Comparison of ENCODE assay signal across 29 cellular contexts in genomic region chr4:107891299-107891698, GRCh38.
"Had no signal": no experiment of that assay in that cellular context is flagged by ENCODE, and none has a peak within 500 bp of the region (broad histone marks: within the 10 kb centered on the region; RNA-seq: fewer than 3 reads in every experiment).

No MANE protein-coding gene starts in this region.

- H2AFZ ChIP-seq: hepatocyte had no signal

- FAIRE-seq: keratinocyte had no signal

- H3K36me3 Mint-ChIP-seq: immature natural killer cell had no signal

- H3K79me2 ChIP-seq: hepatocyte had no signal

- H3K27ac ChIP-seq: dorsolateral prefrontal cortex, epithelial cell of prostate, foreskin keratinocyte, gastroesophageal sphincter, heart left ventricle, hepatocyte, lower lobe of right lung, prostate gland, right atrium auricular region, suprapubic skin, transverse colon, upper lobe of right lung, uterus had no signal

- H3K4me3 Mint-ChIP-seq: immature natural killer cell; naive thymus-derived CD8-positive, alpha-beta T cell; nephron progenitor cell; stimulated activated naive CD8-positive, alpha-beta T cell treated with anti-CD3 and anti-CD28 coated beads, Interleukin-15, amount 100 ng/mL, for 72 hours had no signal

- H3K4me2 ChIP-seq: hepatocyte, smooth muscle cell had no signal

- H3K4me1 Mint-ChIP-seq: immature natural killer cell; stimulated activated naive CD8-positive, alpha-beta T cell treated with anti-CD3 and anti-CD28 coated beads, Interleukin-15, amount 100 ng/mL, for 72 hours had no signal

- H3K27me3 ChIP-seq: dorsolateral prefrontal cortex, foreskin keratinocyte, gastroesophageal sphincter, heart left ventricle, hepatocyte, right atrium auricular region, suprapubic skin, transverse colon, upper lobe of right lung, uterus had no signal

- H3K9me3 ChIP-seq: gastroesophageal sphincter, prostate gland, suprapubic skin, upper lobe of right lung, uterus had no signal

- H3K9me3 Mint-ChIP-seq: stimulated activated naive CD8-positive, alpha-beta T cell treated with anti-CD3 and anti-CD28 coated beads, Interleukin-15, amount 100 ng/mL, for 72 hours had no signal

- H3K4me3 ChIP-seq: dorsolateral prefrontal cortex, gastroesophageal sphincter, heart left ventricle, hepatocyte, lower lobe of right lung, prostate gland, right atrium auricular region, smooth muscle cell, suprapubic skin, transverse colon, upper lobe of right lung, uterus had no signal

- H3K36me3 ChIP-seq: gastroesophageal sphincter, lower lobe of right lung, prostate gland, right atrium auricular region, suprapubic skin, transverse colon, upper lobe of right lung, uterus had no signal

- H3K27ac Mint-ChIP-seq: immature natural killer cell; naive thymus-derived CD8-positive, alpha-beta T cell; nephron progenitor cell; stimulated activated naive CD8-positive, alpha-beta T cell treated with anti-CD3 and anti-CD28 coated beads, Interleukin-15, amount 100 ng/mL, for 72 hours had no signal

- ATAC-seq: esophagus mucosa; foreskin keratinocyte; gastroesophageal sphincter; heart left ventricle; left ventricle myocardium superior; lower lobe of right lung; naive thymus-derived CD8-positive, alpha-beta T cell; sciatic nerve; stimulated activated naive CD8-positive, alpha-beta T cell treated with anti-CD3 and anti-CD28 coated beads, Interleukin-15, amount 100 ng/mL, for 72 hours; upper lobe of right lung had no signal

- H3K4me1 ChIP-seq: uterus had no signal

- DNase-seq: dorsolateral prefrontal cortex; effector CD4-positive, alpha-beta T cell; foreskin keratinocyte; heart left ventricle; immature natural killer cell; left ventricle myocardium superior; lower lobe of right lung; naive thymus-derived CD8-positive, alpha-beta T cell; nephron progenitor cell; nucleus accumbens; stimulated activated CD4-positive, alpha-beta T cell treated with anti-CD3 and anti-CD28 coated beads, Interleukin-12 subunit alpha, Interleukin-12 subunit beta, amount 100 ng/mL, for 4 hours; stimulated activated CD4-positive, alpha-beta T cell treated with anti-CD3 and anti-CD28 coated beads, Interleukin-1b, Interleukin-23, amount 100 ng/mL, for 48 hours; stimulated activated CD4-positive, alpha-beta T cell treated with anti-CD3 and anti-CD28 coated beads, Interleukin-4, amount 100 ng/mL, for 1 hour; stimulated activated CD8-positive, alpha-beta memory T cell treated with anti-CD3 and anti-CD28 coated beads, Interleukin-4, amount 100 ng/mL, for 48 hours; stimulated activated naive CD4-positive, alpha-beta T cell; stimulated activated naive CD8-positive, alpha-beta T cell treated with anti-CD3 and anti-CD28 coated beads, Interleukin-15, amount 100 ng/mL, for 72 hours; transverse colon; upper lobe of right lung; uterus had no signal
